3 cellular contexts compared by ENCODE assay signal in genomic region chr5:54361683-54362411, GRCh38.
A peak's percentile ranks its signal among the peaks of the same experiment; 100 is the strongest.
TF ChIP-seq lines count a peak whose summit lies in the region.

No MANE protein-coding gene starts in this region.

TF ChIP-seq in SK-N-SH, 30 proteins besides CTCF, POLR2A, EP300 and RAD21:
- TF ChIP-seq FOXM1 (IDR thresholded peaks at IDR 0.05; ENCODE audit: low read depth) (0 out of 2 replicates have a peak, but pooled peaks have one; percentile 8), JUND (IDR thresholded peaks at IDR 0.05) (no peak)

TF ChIP-seq in SK-N-SH treated with all-trans-retinoic acid at 6 μM for 48 hours, 23 proteins besides CTCF, POLR2A, EP300 and RAD21 (continued from another document):
- TF ChIP-seq TSHZ2 (CRISPR knock-in tag; IDR thresholded peaks at IDR 0.05) (no peak), OSR1 (CRISPR knock-in tag; IDR thresholded peaks at IDR 0.05) (no peak), CSDC2 (CRISPR knock-in tag; IDR thresholded peaks at IDR 0.05) (no peak), PATZ1 (CRISPR knock-in tag; IDR thresholded peaks at IDR 0.05; ENCODE audit: borderline replicate concordance) (no peak)

TF ChIP-seq in HepG2, 621 proteins besides CTCF, POLR2A, EP300 and RAD21:
- TF ChIP-seq ZNF678 (CRISPR knock-in tag; IDR thresholded peaks at IDR 0.05), result no peak
- no peak for TF ChIP-seq GATA4 (IDR thresholded peaks at IDR 0.05; ENCODE audit: borderline replicate concordance, low read depth)
- TF ChIP-seq ZNF790 (CRISPR knock-in tag; IDR thresholded peaks at IDR 0.05; ENCODE audit: borderline replicate concordance), result no peak
- no peak for TF ChIP-seq THAP7 (CRISPR knock-in tag; IDR thresholded peaks at IDR 0.05)
- TF ChIP-seq HOMEZ (CRISPR knock-in tag; IDR thresholded peaks at IDR 0.05; ENCODE audit: low read depth), result no peak
- no peak for TF ChIP-seq ZNF577 (CRISPR knock-in tag; IDR thresholded peaks at IDR 0.05; ENCODE audit: borderline replicate concordance, low read depth)
- no peak for TF ChIP-seq CERS6 (CRISPR knock-in tag; IDR thresholded peaks at IDR 0.05)
- no peak for TF ChIP-seq ZNF773 (CRISPR knock-in tag; IDR thresholded peaks at IDR 0.05; ENCODE audit: borderline replicate concordance)
TF ChIP-seq in HepG2: peak in this region for 0.
